ENCODE assay signal across 18 cellular contexts in the genomic region with DNA sequence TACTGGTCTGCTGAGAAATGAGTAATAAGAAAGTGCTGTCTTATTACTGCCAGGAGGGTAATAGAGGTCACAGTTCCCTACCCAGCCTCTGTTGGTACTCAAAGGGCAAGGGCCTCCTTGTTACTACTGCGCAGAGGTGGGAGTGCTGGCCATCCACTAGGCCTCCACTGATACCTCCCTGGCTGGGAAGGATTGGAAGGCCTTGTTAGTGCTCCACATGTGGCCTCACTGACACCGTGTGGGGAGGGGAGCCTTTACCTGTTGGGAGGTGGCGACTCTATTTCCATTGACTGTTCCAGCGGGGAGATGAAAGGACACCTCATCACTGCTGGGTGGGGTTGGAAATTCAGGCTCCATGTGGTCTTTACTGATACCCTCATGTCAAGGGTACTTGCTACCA.
"Had no signal": no experiment of that assay in that cellular context is flagged by ENCODE, and none has a peak within 500 bp of the region (broad histone marks: within the 10 kb centered on the region; RNA-seq: fewer than 3 reads in every experiment).

No MANE protein-coding gene starts in this region.

- H3K4me1 ChIP-seq: foreskin keratinocyte, left lung, prostate gland had no signal

- H3K27ac Mint-ChIP-seq: activated naive CD4-positive, alpha-beta T cell treated with anti-CD3 and anti-CD28 coated beads, Interleukin-2, amount 50 U/mL, for 72 hours had no signal

- H3K4me3 ChIP-seq: left lung, prostate gland, skin epidermis, thoracic aorta, upper lobe of left lung had no signal

- H3K27ac ChIP-seq: foreskin keratinocyte, left lung, prostate gland, skin epidermis, thoracic aorta, upper lobe of left lung, VCaP had no signal

- H3K9me3 ChIP-seq: left lung, prostate gland, upper lobe of left lung had no signal

- H3K27me3 ChIP-seq: foreskin keratinocyte, left lung, upper lobe of left lung had no signal

- H3K9me3 Mint-ChIP-seq: activated naive CD4-positive, alpha-beta T cell treated with anti-CD3 and anti-CD28 coated beads, Interleukin-2, amount 50 U/mL, for 72 hours; effector memory CD8-positive, alpha-beta T cell; neural crest cell had no signal

- ATAC-seq: activated naive CD4-positive, alpha-beta T cell treated with anti-CD3 and anti-CD28 coated beads, Interleukin-2, amount 50 U/mL, for 72 hours; effector memory CD8-positive, alpha-beta T cell; foreskin keratinocyte; left lung; right cardiac atrium had no signal

- H3K4me3 Mint-ChIP-seq: effector memory CD8-positive, alpha-beta T cell; neural crest cell had no signal

- DNase-seq: activated CD4-positive, alpha-beta T cell treated with anti-CD3 and anti-CD28 coated beads for 1 hour; activated CD4-positive, alpha-beta T cell treated with anti-CD3 and anti-CD28 coated beads, Interleukin-2, amount 50 U/mL, for 4 hours; activated gamma-delta T cell treated with Interleukin-2 at 50 U/mL for 16 hours; activated T-cell treated with anti-CD3 and anti-CD28 coated beads, Interleukin-2, amount 50 U/mL, for 48 hours; amniotic stem cell; dermis blood vessel endothelial cell; effector memory CD8-positive, alpha-beta T cell; foreskin keratinocyte; head of caudate nucleus; left lung; right cardiac atrium; upper lobe of left lung had no signal

- H3K36me3 ChIP-seq: left lung, prostate gland, thoracic aorta, upper lobe of left lung had no signal
